In genomic region chr2:208265807-208266640, GRCh38 we compare ENCODE assay signal across 8 cellular contexts. TPM values are rescaled to one million over a fixed set of nuclear protein-coding genes. Genes with fewer than 3 reads are reported as not detected.
A peak's percentile ranks its signal among the peaks of the same experiment; 100 is the strongest.
DNase-seq lines count a peak whose midpoint lies in the region; ATAC-seq lines count a peak whose summit lies in the region.

Gene PIKFYVE, plus strand, starts transcription at chr2:208266255. Its CDS starts 5,265 bp downstream, at chr2:208271520.

- H3K27me3 ChIP-seq in BLaER1 treated with 17β-estradiol and CSF1 and Interleukin-3, amounts not matched to agents 10 nM and 100 nM, result no peaks in the 10 kb centered on the region

- H3K36me3 ChIP-seq in BLaER1 treated with 17β-estradiol and CSF1 and Interleukin-3, amounts not matched to agents 10 nM and 100 nM, result peaks cover 6 to 24% (median 20%) of the 10 kb centered on the region in 11 experiments; a peak in 20 of 22 replicates

- peak within 1 kb of the TSS; percentile 88 to 100 (median 96) for H3K4me2 ChIP-seq in BLaER1 treated with 17β-estradiol and CSF1 and Interleukin-3, amounts not matched to agents 10 nM and 100 nM

- peak within 1 kb of the TSS; percentile 79 to 96 (median 86) for H3K4me3 ChIP-seq in BLaER1 treated with 17β-estradiol and CSF1 and Interleukin-3, amounts not matched to agents 10 nM and 100 nM

- H4K20me1 ChIP-seq in BLaER1 treated with 17β-estradiol and CSF1 and Interleukin-3, amounts not matched to agents 10 nM and 100 nM, result peaks cover 13 to 44% (median 38%) of the 10 kb centered on the region in 11 experiments; a peak in 17 of 22 replicates

- H3K9ac ChIP-seq in BLaER1 treated with 17β-estradiol and CSF1 and Interleukin-3, amounts not matched to agents 10 nM and 100 nM, result peak within 1 kb of the TSS; percentile 87 to 98 (median 94)

- ATAC-seq in GM19351 (IDR thresholded peaks at IDR 0.05; ENCODE audit: unreplicated experiment), result peak; percentile 78
- ATAC-seq in HG03521 (IDR thresholded peaks at IDR 0.05; ENCODE audit: unreplicated experiment), result peak; percentile 79
- ATAC-seq in left colon, result peak; percentile 95

- intact Hi-C loops in left colon (cut with DNase I, micrococcal nuclease), result no loop called here

- peaks cover 34 to 43% (median 39%) of the 10 kb centered on the region in 10 experiments for H3K4me1 ChIP-seq in BLaER1 treated with 17β-estradiol and CSF1 and Interleukin-3, amounts not matched to agents 10 nM and 100 nM

- H3K27ac ChIP-seq in BLaER1 treated with 17β-estradiol and CSF1 and Interleukin-3, amounts not matched to agents 10 nM and 100 nM, result peak within 1 kb of the TSS; percentile 76 to 98 (median 94)

- DNase-seq in NCI-H748 (lab: John Stamatoyannopoulos, UW; ENCODE audit: unreplicated experiment) (peak; percentile 98), cortex of kidney (lab: John Stamatoyannopoulos, UW) (peak; percentile 55), left colon (peak; percentile 94 to 97)
- DNase-seq in activated CD4-positive, alpha-beta T cell treated with anti-CD3 and anti-CD28 coated beads, Interleukin-2, amount 50 U/mL, for 1 hour, result peak; percentile 83
- peak; percentile 89 for DNase-seq in stimulated activated CD4-positive, alpha-beta T cell treated with anti-CD3 and anti-CD28 coated beads, Interleukin-1b, Interleukin-23, amount 100 ng/mL, for 48 hours

- H3K9me3 ChIP-seq in BLaER1 treated with 17β-estradiol and CSF1 and Interleukin-3, amounts not matched to agents 10 nM and 100 nM (replicated peaks in 1 of 11), result peaks cover 6 to 20% (median 9%) of the 10 kb centered on the region in 11 experiments; a peak in 18 of 22 replicates

RNA-seq across cellular contexts. Expression of gene PIKFYVE, which starts in this region (rescaled TPM):
- total RNA-seq in left colon, result 10 to 100 TPM; 17.6 to 20.5 TPM

Comparison
In these comparisons a context has a peak if more than half of its experiments do, and no peak if none do; other contexts are left out.
1. Peak in every context shown above with its lines: DNase-seq, ATAC-seq, H3K4me3 ChIP-seq and H3K27ac ChIP-seq.